ENCODE assay signal across 26 cellular contexts in genomic region chr17:50109207-50109606, GRCh38. TPM values are rescaled to one million over a fixed set of nuclear protein-coding genes. Genes with fewer than 3 reads are reported as not detected.
"Had no signal": no experiment of that assay in that cellular context is flagged by ENCODE, and none has a peak within 500 bp of the region (broad histone marks: within the 10 kb centered on the region; RNA-seq: fewer than 3 reads in every experiment).

No MANE protein-coding gene starts in this region.

- FAIRE-seq: colon, frontal cortex, keratinocyte had no signal

- DNase-seq: activated CD4-positive, alpha-beta memory T cell treated with anti-CD3 and anti-CD28 coated beads, Interleukin-2, amount 10 ng/mL, durations not matched to agents 7 days and 5 days; activated CD4-positive, alpha-beta T cell treated with anti-CD3 and anti-CD28 coated beads, Interleukin-2, amount 10 ng/mL, durations not matched to agents 24 days and 14 days; activated effector memory CD4-positive, alpha-beta T cell treated with anti-CD3 and anti-CD28 coated beads, Interleukin-2, amount 50 U/mL, for 16 hours; activated naive CD4-positive, alpha-beta T cell treated with anti-CD3 and anti-CD28 coated beads, Interleukin-2, amount 10 ng/mL, durations not matched to agents 7 days and 5 days; activated T-cell treated with anti-CD3 and anti-CD28 coated beads, Interleukin-2, amount 50 U/mL, for 72 hours; central memory CD4-positive, alpha-beta T cell; naive thymus-derived CD8-positive, alpha-beta T cell; ovary; stimulated activated CD4-positive, alpha-beta T cell treated with anti-CD3 and anti-CD28 coated beads, Interleukin-1b, Interleukin-23, amount 100 ng/mL, for 48 hours; stomach had no signal

- H3K4me3 ChIP-seq: body of pancreas, dorsolateral prefrontal cortex, esophagus muscularis mucosa, ovary, right lobe of liver, skin epidermis, stomach, vagina had no signal

- H3K4me3 Mint-ChIP-seq: activated CD4-positive, alpha-beta memory T cell treated with anti-CD3 and anti-CD28 coated beads, Interleukin-2, amount 10 ng/mL, durations not matched to agents 7 days and 5 days; activated CD4-positive, alpha-beta T cell treated with anti-CD3 and anti-CD28 coated beads, Interleukin-2, amount 10 ng/mL, durations not matched to agents 24 days and 14 days; activated naive CD4-positive, alpha-beta T cell treated with anti-CD3 and anti-CD28 coated beads, Interleukin-2, amount 10 ng/mL, durations not matched to agents 7 days and 5 days; activated T-cell treated with anti-CD3 and anti-CD28 coated beads, Interleukin-2, amount 50 U/mL, for 72 hours; mesothelial cell of epicardium; naive thymus-derived CD8-positive, alpha-beta T cell; type B pancreatic cell had no signal

- H3K27me3 Mint-ChIP-seq: activated CD4-positive, alpha-beta memory T cell treated with anti-CD3 and anti-CD28 coated beads, Interleukin-2, amount 10 ng/mL, durations not matched to agents 7 days and 5 days; activated CD4-positive, alpha-beta T cell treated with anti-CD3 and anti-CD28 coated beads, Interleukin-2, amount 10 ng/mL, durations not matched to agents 24 days and 14 days; naive thymus-derived CD8-positive, alpha-beta T cell; type B pancreatic cell had no signal

- H3K27ac Mint-ChIP-seq: activated CD4-positive, alpha-beta memory T cell treated with anti-CD3 and anti-CD28 coated beads, Interleukin-2, amount 10 ng/mL, durations not matched to agents 7 days and 5 days; activated CD4-positive, alpha-beta T cell treated with anti-CD3 and anti-CD28 coated beads, Interleukin-2, amount 10 ng/mL, durations not matched to agents 24 days and 14 days; activated T-cell treated with anti-CD3 and anti-CD28 coated beads, Interleukin-2, amount 50 U/mL, for 72 hours; type B pancreatic cell had no signal

- ATAC-seq: activated CD4-positive, CD25-positive, alpha-beta regulatory T cell treated with anti-CD3 and anti-CD28 coated beads, Interleukin-2, amount 50 U/mL, for 24 hours; activated T-cell treated with anti-CD3 and anti-CD28 coated beads, Interleukin-2, amount 50 U/mL, for 72 hours; body of pancreas; left lobe of liver; naive thymus-derived CD8-positive, alpha-beta T cell; right lobe of liver had no signal

- H3K4me1 Mint-ChIP-seq: activated CD4-positive, alpha-beta memory T cell treated with anti-CD3 and anti-CD28 coated beads, Interleukin-2, amount 10 ng/mL, durations not matched to agents 7 days and 5 days; activated CD4-positive, alpha-beta T cell treated with anti-CD3 and anti-CD28 coated beads, Interleukin-2, amount 10 ng/mL, durations not matched to agents 24 days and 14 days; activated naive CD4-positive, alpha-beta T cell treated with anti-CD3 and anti-CD28 coated beads, Interleukin-2, amount 10 ng/mL, durations not matched to agents 7 days and 5 days had no signal

- H3K9me3 ChIP-seq: body of pancreas, esophagus muscularis mucosa, ovary, right lobe of liver, stomach, vagina had no signal

- H3K9me3 Mint-ChIP-seq: activated CD4-positive, alpha-beta memory T cell treated with anti-CD3 and anti-CD28 coated beads, Interleukin-2, amount 10 ng/mL, durations not matched to agents 7 days and 5 days; activated CD4-positive, alpha-beta T cell treated with anti-CD3 and anti-CD28 coated beads, Interleukin-2, amount 10 ng/mL, durations not matched to agents 24 days and 14 days; activated naive CD4-positive, alpha-beta T cell treated with anti-CD3 and anti-CD28 coated beads, Interleukin-2, amount 10 ng/mL, durations not matched to agents 7 days and 5 days; activated T-cell treated with anti-CD3 and anti-CD28 coated beads, Interleukin-2, amount 50 U/mL, for 72 hours; mesothelial cell of epicardium; naive thymus-derived CD8-positive, alpha-beta T cell; type B pancreatic cell had no signal

- H3K27ac ChIP-seq: ovary, right lobe of liver, skin epidermis, vagina had no signal

- H3K36me3 ChIP-seq: ovary had no signal

RNA-seq across cellular contexts. Expression of gene SAMD14, which starts 20.8 kb away (rescaled TPM):
- total RNA-seq: body of pancreas had no signal
- polyA plus RNA-seq: keratinocyte; naive thymus-derived CD8-positive, alpha-beta T cell had no signal

RNA-seq across cellular contexts. Expression of gene SGCA, which starts 56.6 kb away (rescaled TPM):
- total RNA-seq: frontal cortex; lung microvascular endothelial cell; mesothelial cell of epicardium; naive thymus-derived CD8-positive, alpha-beta T cell; pulmonary artery endothelial cell; T-helper 2 cell treated with Interferon-gamma antibody and Interleukin-4, amounts not matched to agents 100 ng/mL and 5 ng/mL, for 36 hours had no signal
- polyA plus RNA-seq: keratinocyte had no signal
